ENCODE assay signal across 1 cellular context in genomic region chr20:46132705-46133120, GRCh38.
TF ChIP-seq lines count a peak whose summit lies in the region.

No MANE protein-coding gene starts in this region.

TF ChIP-seq in HepG2, 621 proteins besides CTCF, POLR2A, EP300 and RAD21 (continued from another document and continues in another):
- TF ChIP-seq ZNF609 (CRISPR knock-in tag; IDR thresholded peaks at IDR 0.05; ENCODE audit: borderline replicate concordance): no peak
- no peak for TF ChIP-seq SNAPC2 (CRISPR knock-in tag; IDR thresholded peaks at IDR 0.05)
- no peak for TF ChIP-seq ZNF276 (CRISPR knock-in tag; IDR thresholded peaks at IDR 0.05; ENCODE audit: low read depth)
- TF ChIP-seq EED (CRISPR knock-in tag; IDR thresholded peaks at IDR 0.05): no peak
- TF ChIP-seq LCORL (IDR thresholded peaks at IDR 0.05): no peak
- TF ChIP-seq LCORL (CRISPR knock-in tag; IDR thresholded peaks at IDR 0.05): 0 out of 2 replicates have a peak, but pooled peaks have one; percentile 31
- TF ChIP-seq ZNF652 (CRISPR knock-in tag; IDR thresholded peaks at IDR 0.05; ENCODE audit: borderline replicate concordance, low read depth): no peak
- TF ChIP-seq ZBTB49 (CRISPR knock-in tag; IDR thresholded peaks at IDR 0.05; ENCODE audit: borderline replicate concordance): 0 out of 2 replicates have a peak, but pooled peaks have one; percentile 18
- no peak for TF ChIP-seq ARNT (IDR thresholded peaks at IDR 0.05)
- TF ChIP-seq BCL6 (CRISPR knock-in tag; IDR thresholded peaks at IDR 0.05): no peak
- TF ChIP-seq PHF20 (CRISPR knock-in tag; IDR thresholded peaks at IDR 0.05): 0 out of 2 replicates have a peak, but pooled peaks have one; percentile 23
- TF ChIP-seq ATF5 (CRISPR knock-in tag; IDR thresholded peaks at IDR 0.05; ENCODE audit: low read depth): no peak
- no peak for TF ChIP-seq ZSCAN20 (CRISPR knock-in tag; IDR thresholded peaks at IDR 0.05; ENCODE audit: borderline replicate concordance)
- no peak for TF ChIP-seq NR2F6 (IDR thresholded peaks at IDR 0.05)
- peak; percentile 43; the same call in 1 of the 2 replicates for TF ChIP-seq NR2F6 (CRISPR knock-in tag; IDR thresholded peaks at IDR 0.05)
- no peak for TF ChIP-seq POGZ (CRISPR knock-in tag; IDR thresholded peaks at IDR 0.05)
- no peak for TF ChIP-seq ZNF580 (CRISPR knock-in tag; IDR thresholded peaks at IDR 0.05; ENCODE audit: borderline replicate concordance, low read depth)
- no peak for TF ChIP-seq PHB2 (IDR thresholded peaks at IDR 0.05; ENCODE audit: partially characterized antibody)
- no peak for TF ChIP-seq ZNF496 (CRISPR knock-in tag; IDR thresholded peaks at IDR 0.05; ENCODE audit: insufficient replicate concordance)
- TF ChIP-seq ZNF569 (CRISPR knock-in tag; IDR thresholded peaks at IDR 0.05; ENCODE audit: borderline replicate concordance): no peak
- TF ChIP-seq ZKSCAN1 (IDR thresholded peaks at IDR 0.05; ENCODE audit: low read length): peak; percentile 94
- 0 out of 2 replicates have a peak, but pooled peaks have one; percentile 25 for TF ChIP-seq HOXA5 (CRISPR knock-in tag; IDR thresholded peaks at IDR 0.05)
- TF ChIP-seq ZNF296 (CRISPR knock-in tag; conservative IDR thresholded peaks at IDR 0.05): no peak
- TF ChIP-seq IRX3 (CRISPR knock-in tag; IDR thresholded peaks at IDR 0.05; ENCODE audit: borderline replicate concordance, low read depth): no peak
- TF ChIP-seq CSRNP2 (CRISPR knock-in tag; conservative IDR thresholded peaks at IDR 0.05; ENCODE audit: low read depth): no peak
- TF ChIP-seq FOSL1 (CRISPR knock-in tag; IDR thresholded peaks at IDR 0.05; ENCODE audit: borderline replicate concordance): no peak
- no peak for TF ChIP-seq CBX2 (IDR thresholded peaks at IDR 0.05; ENCODE audit: low read depth, low read length)
- TF ChIP-seq CBX2 (CRISPR knock-in tag; IDR thresholded peaks at IDR 0.05; ENCODE audit: low read depth): 0 out of 2 replicates have a peak, but pooled peaks have one; percentile 63
- peak; percentile 50; the same call in 1 of the 2 replicates for TF ChIP-seq HIVEP1 (CRISPR knock-in tag; IDR thresholded peaks at IDR 0.05)
- no peak for TF ChIP-seq SP5 (CRISPR knock-in tag; IDR thresholded peaks at IDR 0.05; ENCODE audit: borderline replicate concordance, low read depth)
- TF ChIP-seq GZF1 (CRISPR knock-in tag; IDR thresholded peaks at IDR 0.05): no peak
- TF ChIP-seq ZGPAT (CRISPR knock-in tag; IDR thresholded peaks at IDR 0.05): no peak
- TF ChIP-seq CBX5 (CRISPR knock-in tag; IDR thresholded peaks at IDR 0.05; ENCODE audit: borderline replicate concordance): peak; percentile 49; the same call in 1 of the 2 replicates
- no peak for TF ChIP-seq SUZ12 (IDR thresholded peaks at IDR 0.05; ENCODE audit: low read depth, low read length)
- TF ChIP-seq TBP (CRISPR knock-in tag; IDR thresholded peaks at IDR 0.05): no peak
- no peak for TF ChIP-seq GMEB2 (CRISPR knock-in tag; IDR thresholded peaks at IDR 0.05; ENCODE audit: low read depth)
- TF ChIP-seq ZNF558 (CRISPR knock-in tag; IDR thresholded peaks at IDR 0.05; ENCODE audit: borderline replicate concordance): no peak
- peak; percentile 80 for TF ChIP-seq ZNF205 (CRISPR knock-in tag; IDR thresholded peaks at IDR 0.05)
- TF ChIP-seq IRF2 (CRISPR knock-in tag; IDR thresholded peaks at IDR 0.05): no peak
- TF ChIP-seq HNRNPUL1 (IDR thresholded peaks at IDR 0.05; ENCODE audit: low read depth, low read length): no peak
- no peak for TF ChIP-seq ZNF224 (CRISPR knock-in tag; IDR thresholded peaks at IDR 0.05)
- no peak for TF ChIP-seq CEBPB (IDR thresholded peaks at IDR 0.05; ENCODE audit: borderline replicate concordance, low read depth, low read length)
- no peak for TF ChIP-seq ZNF230 (CRISPR knock-in tag; IDR thresholded peaks at IDR 0.05)
- peak; percentile 31; the same call in 1 of the 2 replicates for TF ChIP-seq ZFP91 (CRISPR knock-in tag; IDR thresholded peaks at IDR 0.05; ENCODE audit: borderline replicate concordance)
- TF ChIP-seq ZNF772 (CRISPR knock-in tag; IDR thresholded peaks at IDR 0.05): no peak
- TF ChIP-seq AGO2 (optimal IDR thresholded peaks at IDR 0.05; ENCODE audit: low read depth, low read length): no peak
- TF ChIP-seq ZNF362 (CRISPR knock-in tag; IDR thresholded peaks at IDR 0.05; ENCODE audit: borderline replicate concordance): no peak
- no peak for TF ChIP-seq RFXAP (CRISPR knock-in tag; IDR thresholded peaks at IDR 0.05; ENCODE audit: borderline replicate concordance)
- no peak for TF ChIP-seq ZMYM4 (CRISPR knock-in tag; IDR thresholded peaks at IDR 0.05)
